ENCODE assay signal across 8 cellular contexts in genomic region chr16:4404247-4404966, GRCh38. TPM values are rescaled to one million over a fixed set of nuclear protein-coding genes. Genes with fewer than 3 reads are reported as not detected.
DNase-seq lines count a peak whose midpoint lies in the region; ATAC-seq and TF ChIP-seq lines count a peak whose summit lies in the region.

No MANE protein-coding gene starts in this region.

- no peaks in the 10 kb centered on the region for H3K27me3 Mint-ChIP-seq in natural killer cell (ENCODE audit: low read depth in 2 of 2)

- H3K4me1 ChIP-seq in Panc1 (ENCODE audit: control insufficient read depth, insufficient read depth, low read length): no peaks in the 10 kb centered on the region; the same call in 1 of the 2 replicates

- H3K36me3 ChIP-seq in Panc1 (ENCODE audit: control insufficient read depth, insufficient read depth, low read length): peaks cover 2% of the 10 kb centered on the region; the same call in 1 of the 2 replicates

- H3K27me3 ChIP-seq in Panc1 (ENCODE audit: control insufficient read depth, insufficient read depth, low read length): no peaks in the 10 kb centered on the region

- DNase-seq in 8988T (peak; percentile 77), GM10266 (ENCODE audit: extremely low spot score) (no peak), Panc1 (ENCODE audit: low read depth, low spot score) (no peak), choroid plexus epithelial cell (ENCODE audit: low read depth) (peak; percentile 70), natural killer cell (no peak)

- peaks cover 5 to 34% of the 10 kb centered on the region in 2 donors for H3K4me1 Mint-ChIP-seq in natural killer cell

- peak overlapping the region; percentile 79 to 80 for H3K27ac Mint-ChIP-seq in natural killer cell

- TF ChIP-seq CTCF in GM10266 (IDR thresholded peaks at IDR 0.05; ENCODE audit: control insufficient read depth, insufficient read depth, low read depth, missing control alignments) (peak; percentile 35), Panc1 (IDR thresholded peaks at IDR 0.05) (peak; percentile 96), choroid plexus epithelial cell (conservative IDR thresholded peaks at IDR 0.05; ENCODE audit: low read depth, low read length) (peak; percentile 88), natural killer cell (IDR thresholded peaks at IDR 0.05) (peak; percentile 55)

- ATAC-seq in Panc1: peak; percentile 76
- peak; percentile 35 to 40 (median 35) for ATAC-seq in natural killer cell
- ATAC-seq in HG03521 (IDR thresholded peaks at IDR 0.05; ENCODE audit: unreplicated experiment): no peak
- ATAC-seq in HG03520 (IDR thresholded peaks at IDR 0.05; ENCODE audit: unreplicated experiment): no peak
- no peak for ATAC-seq in HG03457 (IDR thresholded peaks at IDR 0.05; ENCODE audit: unreplicated experiment)

- BruUV-seq in Panc1 (replicated peaks; lab: Mats Ljungman, UMichigan): no TSS peak

- H3K4me3 ChIP-seq in Panc1 (ENCODE audit: low read depth in 2 of 2, low read length in 2 of 2) (no peak overlapping the region), choroid plexus epithelial cell (ENCODE audit: low read depth, low read length) (no peak overlapping the region)

- in situ Hi-C loops in Panc1 (cut with HindIII; ENCODE audit: low pct_unique_long_range_greater_than_20kb, low sequenced_read_pairs): no loop called here

- H3K9me3 ChIP-seq in Panc1 (ENCODE audit: control insufficient read depth, insufficient read depth, low read depth, low read length): no peaks in the 10 kb centered on the region

- no peaks in the 10 kb centered on the region for H3K9me3 Mint-ChIP-seq in natural killer cell

- H3K36me3 Mint-ChIP-seq in natural killer cell: no peaks in the 10 kb centered on the region

- no peak overlapping the region for H3K27ac ChIP-seq in Panc1 (ENCODE audit: low read length)

- peak overlapping the region; percentile 50 for H3K4me3 Mint-ChIP-seq in natural killer cell

- POLR2A ChIA-PET in Panc1 (lab: Charles Lee): no interaction called here

- intact Hi-C loops in Panc1 (cut with micrococcal nuclease; ENCODE audit: unreplicated experiment): loop anchor here (1.0 kb wide), 1 partner anchor 45 kb away; no protein-coding TSS in a partner anchor
- intact Hi-C loops in natural killer cell (cut with micrococcal nuclease): loop anchor here (5.0 kb wide), 1 partner anchor 117 kb away; no protein-coding TSS in a partner anchor

- CTCF ChIA-PET in Panc1 (lab: Charles Lee): interaction anchor here (0.6 to 3.1 kb wide), 9 partner anchors 11 to 65 kb away, joined by 3 to 35 read pairs (median 4); no protein-coding TSS in a partner anchor

RNA-seq across cellular contexts. Expression of gene CORO7, which starts 12.0 kb away (rescaled TPM):
- total RNA-seq in Panc1 (2021; ENCODE audit: unreplicated experiment) (37.5 TPM), natural killer cell (100 to 1,000 TPM; 335 to 425 (median 415) TPM)
- polyA plus RNA-seq in Panc1 (2012; ENCODE audit: insufficient read length): 27.7 TPM

RNA-seq across cellular contexts. Expression of gene DNAJA3, which starts 21.3 kb away (rescaled TPM):
- total RNA-seq in Panc1 (2021; ENCODE audit: unreplicated experiment) (68.7 TPM), natural killer cell (10 to 100 TPM; 22.1 to 34.2 (median 27.2) TPM)
- 73.2 TPM for polyA plus RNA-seq in Panc1 (2012; ENCODE audit: insufficient read length)

RNA-seq across cellular contexts. Expression of gene VASN, which starts 32.8 kb away (rescaled TPM):
- total RNA-seq in Panc1 (2021; ENCODE audit: unreplicated experiment) (33.5 TPM), natural killer cell (under 1 TPM; 0.35 to 0.93 (median 0.78) TPM)
- polyA plus RNA-seq in Panc1 (2012; ENCODE audit: insufficient read length): 34.7 TPM

RNA-seq across cellular contexts. Expression of gene PAM16, which starts 53.3 kb away (rescaled TPM):
- total RNA-seq in Panc1 (2021; ENCODE audit: unreplicated experiment): 104 TPM
- polyA plus RNA-seq in Panc1 (2012; ENCODE audit: insufficient read length): 105 TPM
- 10 to 100 TPM; 29.4 to 42.7 (median 39.0) TPM for total RNA-seq in natural killer cell

Comparison
In these comparisons a context has a peak if more than half of its experiments do, and no peak if none do; other contexts are left out.
1. DNase-seq: peak in 8988T (single experiment) and choroid plexus epithelial cell (single experiment); none in GM10266 (single experiment), Panc1 (single experiment) and natural killer cell (single experiment).
2. CTCF ChIP-seq: peak in every context shown above with its lines; median percentile 96 in Panc1; 88 in choroid plexus epithelial cell; 55 in natural killer cell; 35 in GM10266.
3. ATAC-seq: peak in Panc1 (single experiment) and natural killer cell (3 of 3); none in HG03521 (single experiment), HG03520 (single experiment) and HG03457 (single experiment).
4. RNA of gene VASN, which starts 32.8 kb away (total RNA-seq): 33.5 TPM in Panc1 (single experiment); 0.35 to 0.93 TPM in natural killer cell; every median in the first group is over 10 times any median in the second.